15 cellular contexts compared by ENCODE assay signal in the genomic region with DNA sequence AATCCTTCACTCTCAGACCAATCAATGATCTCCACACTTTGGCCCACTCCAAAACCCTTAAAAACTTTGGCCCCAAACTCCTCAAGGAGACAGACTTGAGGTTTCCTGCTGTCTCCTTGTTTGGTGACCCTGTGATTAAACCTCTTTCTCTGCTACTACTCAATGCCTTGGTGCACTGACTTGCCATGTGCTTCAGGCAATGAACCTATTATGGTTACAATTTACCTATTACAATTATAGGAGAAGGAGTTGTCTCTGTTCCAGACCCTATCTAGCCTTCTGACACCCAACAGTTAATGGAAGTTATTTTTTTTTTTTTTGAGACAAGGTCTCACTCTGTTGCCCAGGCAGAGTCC.
"Had no signal": no experiment of that assay in that cellular context is flagged by ENCODE, and none has a peak within 500 bp of the region (broad histone marks: within the 10 kb centered on the region; RNA-seq: fewer than 3 reads in every experiment).

No MANE protein-coding gene starts in this region.

- H3K9me3 ChIP-seq: esophagus squamous epithelium, prostate gland, right atrium auricular region had no signal

- ATAC-seq: activated CD4-positive, alpha-beta T cell treated with anti-CD3 and anti-CD28 coated beads for 36 hours had no signal

- H3K27ac ChIP-seq: brain microvascular endothelial cell, esophagus squamous epithelium, prostate gland, right atrium auricular region had no signal

- H3K4me1 ChIP-seq: esophagus squamous epithelium, prostate gland, right atrium auricular region had no signal

- H3K27me3 ChIP-seq: brain microvascular endothelial cell, esophagus squamous epithelium, right atrium auricular region had no signal

- DNase-seq: activated CD4-positive, alpha-beta T cell treated with anti-CD3 and anti-CD28 coated beads for 36 hours; activated CD4-positive, alpha-beta T cell treated with anti-CD3 and anti-CD28 coated beads, Interleukin-2, amount 50 U/mL, for 48 hours; activated T-cell treated with anti-CD3 and anti-CD28 coated beads for 4 hours; brain microvascular endothelial cell; cortex of kidney; effector CD8-positive, alpha-beta T cell; esophagus squamous epithelium; midbrain; stimulated activated CD4-positive, alpha-beta T cell treated with anti-CD3 and anti-CD28 coated beads, Interleukin-12 subunit alpha, Interleukin-12 subunit beta, amount 100 ng/mL, for 4 hours; stimulated activated CD4-positive, alpha-beta T cell treated with anti-CD3 and anti-CD28 coated beads, Interleukin-1b, Interleukin-23, amount 100 ng/mL, for 48 hours; stimulated activated CD8-positive, alpha-beta memory T cell treated with anti-CD3 and anti-CD28 coated beads, Interleukin-4, amount 100 ng/mL, for 48 hours; stimulated activated naive CD4-positive, alpha-beta T cell had no signal

- H3K36me3 ChIP-seq: brain microvascular endothelial cell, esophagus squamous epithelium, prostate gland, right atrium auricular region had no signal

- H3K4me3 ChIP-seq: esophagus squamous epithelium, lung, prostate gland, right atrium auricular region had no signal
